Comparison of ENCODE assay signal across 2 cellular contexts in the genomic region with DNA sequence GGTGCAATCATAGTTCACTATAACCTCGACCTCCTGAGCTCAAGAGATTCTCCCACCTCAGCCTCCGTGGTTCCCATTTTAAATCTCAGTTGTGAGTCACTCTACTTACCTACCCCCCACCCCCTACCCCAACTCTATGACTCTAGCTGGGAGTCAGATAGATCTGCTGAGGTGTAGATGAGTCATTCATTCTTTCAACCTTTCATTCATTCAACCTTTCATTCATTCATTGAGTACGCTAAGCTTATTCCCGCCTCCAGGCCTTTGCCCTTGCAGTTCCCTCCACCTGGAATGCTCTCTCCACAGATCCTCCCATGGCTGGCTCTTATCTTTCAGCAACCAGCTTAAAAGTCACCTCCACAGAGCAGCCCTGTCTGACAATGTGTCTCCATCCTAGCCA.
TF ChIP-seq lines count a peak whose summit lies in the region.

No MANE protein-coding gene starts in this region.

TF ChIP-seq in GM23338, 12 proteins besides CTCF, POLR2A, EP300 and RAD21:
- TF ChIP-seq POLR2AphosphoS5 (IDR thresholded peaks at IDR 0.05; ENCODE audit: low read depth) = no peak
- no peak for TF ChIP-seq REST (IDR thresholded peaks at IDR 0.05; ENCODE audit: unreplicated experiment)
- no peak for TF ChIP-seq STAT1 (IDR thresholded peaks at IDR 0.05; ENCODE audit: unreplicated experiment)
- TF ChIP-seq ZNF331 (CRISPR knock-in tag; IDR thresholded peaks at IDR 0.05; ENCODE audit: low read depth) = no peak
- no peak for TF ChIP-seq NANOG (IDR thresholded peaks at IDR 0.05; ENCODE audit: borderline replicate concordance)
- TF ChIP-seq, protein P1, sequence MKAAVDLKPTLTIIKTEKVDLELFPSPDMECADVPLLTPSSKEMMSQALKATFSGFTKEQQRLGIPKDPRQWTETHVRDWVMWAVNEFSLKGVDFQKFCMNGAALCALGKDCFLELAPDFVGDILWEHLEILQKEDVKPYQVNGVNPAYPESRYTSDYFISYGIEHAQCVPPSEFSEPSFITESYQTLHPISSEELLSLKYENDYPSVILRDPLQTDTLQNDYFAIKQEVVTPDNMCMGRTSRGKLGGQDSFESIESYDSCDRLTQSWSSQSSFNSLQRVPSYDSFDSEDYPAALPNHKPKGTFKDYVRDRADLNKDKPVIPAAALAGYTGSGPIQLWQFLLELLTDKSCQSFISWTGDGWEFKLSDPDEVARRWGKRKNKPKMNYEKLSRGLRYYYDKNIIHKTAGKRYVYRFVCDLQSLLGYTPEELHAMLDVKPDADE (IDR thresholded peaks at IDR 0.05) = no peak
- TF ChIP-seq JUNB (IDR thresholded peaks at IDR 0.05; ENCODE audit: unreplicated experiment) = no peak
- TF ChIP-seq ZNF114 (CRISPR knock-in tag; IDR thresholded peaks at IDR 0.05) = no peak
- TF ChIP-seq EZH2 (IDR thresholded peaks at IDR 0.05; ENCODE audit: low read depth, unreplicated experiment) = no peak

TF ChIP-seq in WTC11, 78 proteins besides CTCF, POLR2A, EP300 and RAD21:
- no peak for TF ChIP-seq EMX1 (CRISPR knock-in tag; IDR thresholded peaks at IDR 0.05)
- TF ChIP-seq TCF7 (CRISPR knock-in tag; IDR thresholded peaks at IDR 0.05; ENCODE audit: low read depth) = no peak
- TF ChIP-seq, protein P2, sequence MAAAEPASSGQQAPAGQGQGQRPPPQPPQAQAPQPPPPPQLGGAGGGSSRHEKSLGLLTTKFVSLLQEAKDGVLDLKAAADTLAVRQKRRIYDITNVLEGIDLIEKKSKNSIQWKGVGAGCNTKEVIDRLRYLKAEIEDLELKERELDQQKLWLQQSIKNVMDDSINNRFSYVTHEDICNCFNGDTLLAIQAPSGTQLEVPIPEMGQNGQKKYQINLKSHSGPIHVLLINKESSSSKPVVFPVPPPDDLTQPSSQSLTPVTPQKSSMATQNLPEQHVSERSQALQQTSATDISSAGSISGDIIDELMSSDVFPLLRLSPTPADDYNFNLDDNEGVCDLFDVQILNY (CRISPR knock-in tag; IDR thresholded peaks at IDR 0.05) = no peak
- TF ChIP-seq CREB1 (CRISPR knock-in tag; IDR thresholded peaks at IDR 0.05) = no peak
- TF ChIP-seq, protein P3, sequence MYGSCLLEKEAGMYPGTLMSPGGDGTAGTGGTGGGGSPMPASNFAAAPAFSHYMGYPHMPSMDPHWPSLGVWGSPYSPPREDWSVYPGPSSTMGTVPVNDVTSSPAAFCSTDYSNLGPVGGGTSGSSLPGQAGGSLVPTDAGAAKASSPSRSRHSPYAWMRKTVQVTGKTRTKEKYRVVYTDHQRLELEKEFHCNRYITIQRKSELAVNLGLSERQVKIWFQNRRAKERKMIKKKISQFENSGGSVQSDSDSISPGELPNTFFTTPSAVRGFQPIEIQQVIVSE (CRISPR knock-in tag; IDR thresholded peaks at IDR 0.05; ENCODE audit: borderline replicate concordance) = no peak
- no peak for TF ChIP-seq ETV6 (CRISPR knock-in tag; IDR thresholded peaks at IDR 0.05)
- no peak for TF ChIP-seq JUN (CRISPR knock-in tag; IDR thresholded peaks at IDR 0.05)
- no peak for TF ChIP-seq MYBL2 (CRISPR knock-in tag; IDR thresholded peaks at IDR 0.05)
- TF ChIP-seq GABPB1 (CRISPR knock-in tag; IDR thresholded peaks at IDR 0.05) = no peak
- TF ChIP-seq, protein P4, sequence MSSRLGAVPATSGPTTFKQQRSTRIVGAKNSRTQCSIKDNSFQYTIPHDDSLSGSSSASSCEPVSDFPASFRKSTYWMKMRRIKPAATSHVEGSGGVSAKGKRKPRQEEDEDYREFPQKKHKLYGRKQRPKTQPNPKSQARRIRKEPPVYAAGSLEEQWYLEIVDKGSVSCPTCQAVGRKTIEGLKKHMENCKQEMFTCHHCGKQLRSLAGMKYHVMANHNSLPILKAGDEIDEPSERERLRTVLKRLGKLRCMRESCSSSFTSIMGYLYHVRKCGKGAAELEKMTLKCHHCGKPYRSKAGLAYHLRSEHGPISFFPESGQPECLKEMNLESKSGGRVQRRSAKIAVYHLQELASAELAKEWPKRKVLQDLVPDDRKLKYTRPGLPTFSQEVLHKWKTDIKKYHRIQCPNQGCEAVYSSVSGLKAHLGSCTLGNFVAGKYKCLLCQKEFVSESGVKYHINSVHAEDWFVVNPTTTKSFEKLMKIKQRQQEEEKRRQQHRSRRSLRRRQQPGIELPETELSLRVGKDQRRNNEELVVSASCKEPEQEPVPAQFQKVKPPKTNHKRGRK (CRISPR knock-in tag; IDR thresholded peaks at IDR 0.05; ENCODE audit: borderline replicate concordance) = no peak
- no peak for TF ChIP-seq RORB (CRISPR knock-in tag; IDR thresholded peaks at IDR 0.05)
- no peak for TF ChIP-seq E2F4 (CRISPR knock-in tag; IDR thresholded peaks at IDR 0.05; ENCODE audit: borderline replicate concordance, low read depth)
- no peak for TF ChIP-seq ZNF232 (CRISPR knock-in tag; IDR thresholded peaks at IDR 0.05)
- TF ChIP-seq ZNF396 (CRISPR knock-in tag; IDR thresholded peaks at IDR 0.05; ENCODE audit: borderline replicate concordance) = no peak
- TF ChIP-seq AR (CRISPR knock-in tag; IDR thresholded peaks at IDR 0.05) = no peak
TF ChIP-seq in WTC11: peak in this region for 0.
